ENCODE assay signal across 20 cellular contexts in the genomic region with DNA sequence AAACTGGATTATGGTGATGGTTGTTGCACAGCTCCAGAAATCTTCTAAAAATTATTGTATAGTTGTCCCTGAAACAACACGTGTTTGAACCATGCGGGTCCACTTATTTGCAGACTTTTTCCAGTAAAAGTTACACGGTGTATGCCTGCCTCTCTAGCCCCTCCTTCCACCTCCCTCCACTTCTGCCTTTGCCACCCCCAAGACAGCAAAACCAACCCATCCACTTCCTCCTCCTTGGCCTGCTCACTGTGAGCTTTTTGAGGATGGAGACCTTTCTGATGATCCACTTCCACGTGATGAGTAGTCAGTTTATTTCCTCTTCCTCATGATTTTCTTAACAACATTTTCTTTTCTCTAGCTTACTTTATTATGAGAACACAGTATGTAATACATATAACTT. TPM values are rescaled to one million over a fixed set of nuclear protein-coding genes. Genes with fewer than 3 reads are reported as not detected.
A peak's percentile ranks its signal among the peaks of the same experiment; 100 is the strongest.
DNase-seq lines count a peak whose midpoint lies in the region; ATAC-seq and TF ChIP-seq lines count a peak whose summit lies in the region.
"Had no signal": no experiment of that assay in that cellular context is flagged by ENCODE, and none has a peak within 500 bp of the region (broad histone marks: within the 10 kb centered on the region; RNA-seq: fewer than 3 reads in every experiment).

No MANE protein-coding gene starts in this region.

- H3K36me3 ChIP-seq in right atrium auricular region (no peaks in the 10 kb centered on the region), upper lobe of left lung (no peaks in the 10 kb centered on the region)
- H3K36me3 ChIP-seq: cardiac muscle cell, prostate gland, thoracic aorta had no signal

- H3K4me1 ChIP-seq in right atrium auricular region (peaks cover 0 to 21% of the 10 kb centered on the region in 2 donors), right cardiac atrium (ENCODE audit: control insufficient read depth, insufficient read depth, low read length) (no peaks in the 10 kb centered on the region), upper lobe of left lung (peaks cover 13 to 27% (median 22%) of the 10 kb centered on the region in 4 donors)

- TF ChIP-seq EP300 in upper lobe of left lung (IDR thresholded peaks at IDR 0.05), result no peak

- ATAC-seq in Right ventricle myocardium inferior, result peak; percentile 65
- peak; percentile 39 to 55 for ATAC-seq in right cardiac atrium
- peak; percentile 78 for ATAC-seq in upper lobe of left lung (ENCODE audit: low FRiP score in 2 of 2)
- no peak for ATAC-seq in HG03457 (IDR thresholded peaks at IDR 0.05; ENCODE audit: unreplicated experiment)
- ATAC-seq: naive thymus-derived CD8-positive, alpha-beta T cell had no signal

- H3K27ac ChIP-seq in right atrium auricular region (no peak overlapping the region), right cardiac atrium (ENCODE audit: low read length) (no peak overlapping the region), upper lobe of left lung (peak overlapping the region in 3 of 4 donors; percentile 10 to 41 (median 15))
- H3K27ac ChIP-seq: cardiac muscle cell, prostate gland, thoracic aorta had no signal

- 64% methylated on average over 4 of the region's 4 CpGs for WGBS in right cardiac atrium
- WGBS in upper lobe of left lung, 2 donors, result 60 to 72% methylated on average over 4 of the region's 4 CpGs

- DNase-seq in Right ventricle myocardium inferior (ENCODE audit: missing footprints) (no peak), right atrium auricular region (ENCODE audit: low spot score) (no peak), SKM-1 (lab: John Stamatoyannopoulos, UW; ENCODE audit: unreplicated experiment) (peak; percentile 74), right cardiac atrium (no peak), upper lobe of left lung (no peak), hippocampal formation (lab: John Stamatoyannopoulos, UW) (no peak), cortex of kidney (lab: John Stamatoyannopoulos, UW) (no peak)
- DNase-seq: 8988T; activated CD4-positive, alpha-beta T cell treated with anti-CD3 and anti-CD28 coated beads, Interleukin-2, amount 10 ng/mL, durations not matched to agents 7 days and 5 days; activated CD8-positive, alpha-beta memory T cell treated with anti-CD3 and anti-CD28 coated beads, Interleukin-2, amount 50 U/mL, for 4 hours; activated gamma-delta T cell treated with Interleukin-2 at 50 U/mL for 16 hours; amniotic stem cell; MM.1S; naive thymus-derived CD8-positive, alpha-beta T cell; NCI-H2029 treated with DMSO at 0.1 percent for 48 hours; SHP77 treated with DMSO at 0.1 percent for 48 hours had no signal

- no peak overlapping the region for H3K4me3 ChIP-seq in right atrium auricular region
- H3K4me3 ChIP-seq in right cardiac atrium (ENCODE audit: low read length), result no peak overlapping the region
- H3K4me3 ChIP-seq in upper lobe of left lung, result no peak overlapping the region
- H3K4me3 ChIP-seq: cardiac muscle cell, prostate gland, thoracic aorta had no signal

- no peak for TF ChIP-seq CTCF in right atrium auricular region (IDR thresholded peaks at IDR 0.05)
- no peak for TF ChIP-seq CTCF in upper lobe of left lung (IDR thresholded peaks at IDR 0.05)

- H3K27me3 ChIP-seq in right atrium auricular region, result no peaks in the 10 kb centered on the region
- no peaks in the 10 kb centered on the region for H3K27me3 ChIP-seq in right cardiac atrium (ENCODE audit: control insufficient read depth, insufficient read depth)
- H3K27me3 ChIP-seq in upper lobe of left lung, result no peaks in the 10 kb centered on the region
- H3K27me3 ChIP-seq: cardiac muscle cell had no signal

- intact Hi-C loops in Right ventricle myocardium inferior (cut with DNase I), result no loop called here
- intact Hi-C loops in right cardiac atrium (cut with DNase I), result no loop called here

- no peak for TF ChIP-seq POLR2A in upper lobe of left lung (IDR thresholded peaks at IDR 0.05)

- no peaks in the 10 kb centered on the region for H3K9me3 ChIP-seq in right atrium auricular region
- no peaks in the 10 kb centered on the region for H3K9me3 ChIP-seq in right cardiac atrium (ENCODE audit: control insufficient read depth, low read length)
- no peaks in the 10 kb centered on the region for H3K9me3 ChIP-seq in upper lobe of left lung
- H3K9me3 ChIP-seq: prostate gland, thoracic aorta had no signal

RNA-seq across cellular contexts. Expression of a gene that starts 5.4 kb away (rescaled TPM):
- total RNA-seq in Right ventricle myocardium inferior (32.1 TPM), right atrium auricular region (10 to 100 TPM; 21.1 to 32.7 TPM), right cardiac atrium (10 to 100 TPM; 30.3 to 42.5 (median 36.3) TPM), upper lobe of left lung (100 to 1,000 TPM; 100 to 171 (median 136) TPM)
- 12.2 TPM for polyA plus RNA-seq in right cardiac atrium

Comparison
In these comparisons a context has a peak if more than half of its experiments do, and no peak if none do; other contexts are left out.
1. H3K27ac ChIP-seq: peak in upper lobe of left lung (3 of 4); none in right atrium auricular region (0 of 2) and right cardiac atrium (single experiment).